9 cellular contexts compared by ENCODE assay signal in the genomic region with DNA sequence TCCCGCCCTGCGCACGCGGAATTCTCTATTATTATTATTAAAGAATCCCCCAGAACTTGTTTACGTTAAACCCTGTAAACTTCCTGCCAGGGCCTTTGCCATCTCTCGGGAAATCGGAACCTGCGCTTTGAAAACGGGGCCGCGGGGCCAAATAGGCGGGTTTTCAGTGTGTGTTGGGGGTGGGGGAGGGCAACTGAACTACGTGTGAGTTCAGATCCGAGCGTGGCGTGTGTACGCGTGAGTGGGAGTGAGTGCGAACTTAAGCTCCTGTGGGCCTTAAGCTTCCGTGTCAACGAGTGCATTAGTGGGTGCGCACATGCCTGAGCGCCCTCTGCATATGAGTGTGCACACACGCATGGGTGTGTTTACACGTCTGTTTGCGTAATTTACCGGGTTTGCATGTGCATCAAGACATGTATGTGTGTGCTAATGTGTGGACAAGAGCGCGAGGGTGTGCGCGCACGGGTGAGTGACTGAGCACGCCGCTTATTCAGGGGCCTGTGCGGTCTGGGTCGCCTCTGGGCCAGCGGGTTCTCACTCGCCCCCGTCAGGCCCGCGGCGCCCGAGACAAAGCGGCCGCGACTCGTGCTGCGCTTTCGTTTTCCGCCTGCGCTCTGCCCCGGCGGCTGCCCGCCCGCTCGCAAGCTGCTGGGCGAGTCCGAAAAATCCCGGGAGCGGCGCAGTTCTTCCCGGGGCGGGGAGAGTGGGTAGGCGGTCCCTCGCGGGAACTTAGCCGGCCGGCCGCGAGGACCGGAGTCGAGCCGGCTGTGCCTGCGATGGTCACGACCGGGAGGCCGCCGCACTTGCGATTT. TPM values are rescaled to one million over a fixed set of nuclear protein-coding genes. Genes with fewer than 3 reads are reported as not detected.
DNase-seq lines count a peak whose midpoint lies in the region; FAIRE-seq and TF ChIP-seq lines count a peak whose summit lies in the region.
"Had no signal": no experiment of that assay in that cellular context is flagged by ENCODE, and none has a peak within 500 bp of the region (broad histone marks: within the 10 kb centered on the region; RNA-seq: fewer than 3 reads in every experiment).

No MANE protein-coding gene starts in this region.

- peaks cover 8% of the 10 kb centered on the region for H3K36me3 Mint-ChIP-seq in activated naive CD4-positive, alpha-beta T cell treated with anti-CD3 and anti-CD28 coated beads, Interleukin-2, amount 10 ng/mL, durations not matched to agents 7 days and 5 days

- peak overlapping the region; percentile 55 for H3K4me3 Mint-ChIP-seq in activated naive CD4-positive, alpha-beta T cell treated with anti-CD3 and anti-CD28 coated beads, Interleukin-2, amount 10 ng/mL, durations not matched to agents 7 days and 5 days

- H3K27ac Mint-ChIP-seq in activated naive CD4-positive, alpha-beta T cell treated with anti-CD3 and anti-CD28 coated beads, Interleukin-2, amount 10 ng/mL, durations not matched to agents 7 days and 5 days = peak overlapping the region; percentile 84

- peaks cover 98% of the 10 kb centered on the region for H3K27me3 Mint-ChIP-seq in activated naive CD4-positive, alpha-beta T cell treated with anti-CD3 and anti-CD28 coated beads, Interleukin-2, amount 10 ng/mL, durations not matched to agents 7 days and 5 days

- H3K4me2 ChIP-seq in osteoblast (ENCODE audit: insufficient read depth, low read length) = peak overlapping the region; percentile 81

- peaks cover 21% of the 10 kb centered on the region for H3K4me1 Mint-ChIP-seq in activated naive CD4-positive, alpha-beta T cell treated with anti-CD3 and anti-CD28 coated beads, Interleukin-2, amount 10 ng/mL, durations not matched to agents 7 days and 5 days

- no peaks in the 10 kb centered on the region for H3K9me3 Mint-ChIP-seq in activated naive CD4-positive, alpha-beta T cell treated with anti-CD3 and anti-CD28 coated beads, Interleukin-2, amount 10 ng/mL, durations not matched to agents 7 days and 5 days

- CTCF ChIA-PET in activated naive CD4-positive, alpha-beta T cell treated with anti-CD3 and anti-CD28 coated beads, Interleukin-2, amount 10 ng/mL, durations not matched to agents 7 days and 5 days (lab: Charles Lee) = no interaction called here

- H2AFZ ChIP-seq in osteoblast (ENCODE audit: low read length) = peak overlapping the region; percentile 35

- H3K79me2 ChIP-seq in osteoblast (ENCODE audit: insufficient read depth, low read length) = no peaks in the 10 kb centered on the region

- H3K4me3 ChIP-seq in fibroblast of the aortic adventitia (ENCODE audit: low read depth, low read length) (peak overlapping the region; percentile 69), osteoblast (ENCODE audit: insufficient read depth, low read length) (peak overlapping the region; percentile 63)

- H3K4me1 ChIP-seq in osteoblast (ENCODE audit: insufficient read depth, low read length) = no peaks in the 10 kb centered on the region

- H3K27ac ChIP-seq in osteoblast (ENCODE audit: low read depth, low read length) = no peak overlapping the region

- H4K20me1 ChIP-seq in osteoblast (ENCODE audit: insufficient read depth, low read length) = peaks cover 8% of the 10 kb centered on the region

- peaks cover 78% of the 10 kb centered on the region for H3K27me3 ChIP-seq in osteoblast (ENCODE audit: insufficient read depth, low read length)

- DNase-seq in activated naive CD4-positive, alpha-beta T cell treated with anti-CD3 and anti-CD28 coated beads, Interleukin-2, amount 10 ng/mL, durations not matched to agents 7 days and 5 days = peak; percentile 39
- no peak for DNase-seq in activated naive CD4-positive, alpha-beta T cell treated with Interleukin-2 at 50 U/mL for 16 hours
- DNase-seq in fibroblast of the aortic adventitia (ENCODE audit: low read depth) = peak; percentile 80
- DNase-seq in osteoblast (ENCODE audit: insufficient read length, low spot score, missing footprints) = peak; percentile 98
- DNase-seq in NCI-H2081 treated with DMSO at 0.1 percent for 48 hours (lab: John Stamatoyannopoulos, UW) = no peak
- no peak for DNase-seq in NCI-H524 treated with DMSO at 0.1 percent for 48 hours (lab: John Stamatoyannopoulos, UW)
- DNase-seq in SKM-1 (lab: John Stamatoyannopoulos, UW; ENCODE audit: unreplicated experiment) = no peak

- no peaks in the 10 kb centered on the region for H3K36me3 ChIP-seq in osteoblast (ENCODE audit: insufficient read depth, low read length)
- H3K36me3 ChIP-seq: adrenal gland had no signal

- no peaks in the 10 kb centered on the region for H3K9me3 ChIP-seq in osteoblast (ENCODE audit: low read depth, low read length)
- H3K9me3 ChIP-seq: adrenal gland had no signal

- FAIRE-seq in TTC549 (lab: Jason Lieb, UNC) = peak; percentile 32

- no peak for TF ChIP-seq CTCF in fibroblast of the aortic adventitia (IDR thresholded peaks at IDR 0.05; ENCODE audit: insufficient read depth, low read length)
- no peak for TF ChIP-seq CTCF in osteoblast (IDR thresholded peaks at IDR 0.05; ENCODE audit: extremely low read depth, low read depth, low read length)

RNA-seq across cellular contexts. Expression of a gene that starts 1.2 kb away (rescaled TPM):
- total RNA-seq in fibroblast of the aortic adventitia (ENCODE audit: low replicate concordance) (1.6 and 3.0 TPM in 2 replicates), osteoblast (not detected in 2 replicates)

RNA-seq across cellular contexts. Expression of a gene that starts 45.9 kb away (rescaled TPM):
- total RNA-seq in fibroblast of the aortic adventitia (ENCODE audit: low replicate concordance) = 5.7 and 15.9 TPM in 2 replicates
- 18.5 and 20.3 TPM in 2 replicates for total RNA-seq in osteoblast

RNA-seq across cellular contexts. Expression of a gene that starts 57.5 kb away (rescaled TPM):
- total RNA-seq in fibroblast of the aortic adventitia (ENCODE audit: low replicate concordance) (5.2 TPM in 1 of 2 replicates, not detected in the other), osteoblast (2.2 and 2.4 TPM in 2 replicates)

Comparison
In these comparisons a context has a peak if more than half of its experiments do, and no peak if none do; other contexts are left out.
1. DNase-seq: peak in activated naive CD4-positive, alpha-beta T cell treated with anti-CD3 and anti-CD28 coated beads, Interleukin-2, amount 10 ng/mL, durations not matched to agents 7 days and 5 days (single experiment), fibroblast of the aortic adventitia (single experiment) and osteoblast (single experiment); none in activated naive CD4-positive, alpha-beta T cell treated with Interleukin-2 at 50 U/mL for 16 hours (single experiment), NCI-H2081 treated with DMSO at 0.1 percent for 48 hours (single experiment), NCI-H524 treated with DMSO at 0.1 percent for 48 hours (single experiment) and SKM-1 (single experiment).